29 cellular contexts compared by ENCODE assay signal in genomic region chr3:143573904-143574303, GRCh38.
"Had no signal": no experiment of that assay in that cellular context is flagged by ENCODE, and none has a peak within 500 bp of the region (broad histone marks: within the 10 kb centered on the region; RNA-seq: fewer than 3 reads in every experiment).

No MANE protein-coding gene starts in this region.

- H3K4me2 ChIP-seq: KMS-11 had no signal

- H3K4me1 Mint-ChIP-seq: activated CD4-positive, alpha-beta T cell treated with anti-CD3 and anti-CD28 coated beads, Interleukin-2, amount 10 ng/mL, durations not matched to agents 24 days and 14 days; activated naive CD8-positive, alpha-beta T cell treated with anti-CD3 and anti-CD28 coated beads for 36 hours; activated T-helper 17 cell treated with anti-CD3 and anti-CD28 coated beads, Interleukin-2, amount 50 U/mL, for 72 hours had no signal

- H3K27me3 Mint-ChIP-seq: activated CD4-positive, alpha-beta T cell treated with anti-CD3 and anti-CD28 coated beads, Interleukin-2, amount 10 ng/mL, durations not matched to agents 24 days and 14 days; activated CD8-positive, alpha-beta T cell treated with anti-CD3 and anti-CD28 coated beads for 36 hours; activated naive CD8-positive, alpha-beta T cell treated with anti-CD3 and anti-CD28 coated beads for 36 hours; activated T-helper 17 cell treated with anti-CD3 and anti-CD28 coated beads, Interleukin-2, amount 50 U/mL, for 72 hours had no signal

- H3K9me3 Mint-ChIP-seq: activated CD4-positive, alpha-beta T cell treated with anti-CD3 and anti-CD28 coated beads, Interleukin-2, amount 10 ng/mL, durations not matched to agents 24 days and 14 days; activated CD8-positive, alpha-beta T cell treated with anti-CD3 and anti-CD28 coated beads for 36 hours; activated naive CD8-positive, alpha-beta T cell treated with anti-CD3 and anti-CD28 coated beads for 36 hours; activated T-cell treated with anti-CD3 and anti-CD28 coated beads, Interleukin-2, amount 50 U/mL, for 72 hours; activated T-helper 17 cell treated with anti-CD3 and anti-CD28 coated beads, Interleukin-2, amount 50 U/mL, for 72 hours had no signal

- H3K27ac Mint-ChIP-seq: activated CD4-positive, alpha-beta T cell treated with anti-CD3 and anti-CD28 coated beads, Interleukin-2, amount 10 ng/mL, durations not matched to agents 24 days and 14 days; activated CD8-positive, alpha-beta T cell treated with anti-CD3 and anti-CD28 coated beads for 36 hours; activated naive CD8-positive, alpha-beta T cell treated with anti-CD3 and anti-CD28 coated beads for 36 hours; activated T-cell treated with anti-CD3 and anti-CD28 coated beads, Interleukin-2, amount 50 U/mL, for 72 hours; activated T-helper 17 cell treated with anti-CD3 and anti-CD28 coated beads, Interleukin-2, amount 50 U/mL, for 72 hours; T-helper 1 cell treated with Interleukin-12 subunit alpha and Interleukin-12 subunit beta and Interleukin-4 antibody, amounts not matched to agents 30 μg/mL and 1 μg/mL, for 36 hours had no signal

- ATAC-seq: activated CD8-positive, alpha-beta T cell treated with anti-CD3 and anti-CD28 coated beads for 36 hours; activated T-cell treated with anti-CD3 and anti-CD28 coated beads, Interleukin-2, amount 50 U/mL, for 72 hours; activated T-helper 17 cell treated with anti-CD3 and anti-CD28 coated beads, Interleukin-2, amount 50 U/mL, for 72 hours; Panc1 had no signal

- H3K36me3 ChIP-seq: brain microvascular endothelial cell, SJCRH30 had no signal

- H3K4me3 ChIP-seq: SJCRH30, SK-N-MC had no signal

- H3K27ac ChIP-seq: brain microvascular endothelial cell, KMS-11, SJCRH30, SK-N-MC had no signal

- H3K4me3 Mint-ChIP-seq: activated CD4-positive, alpha-beta T cell treated with anti-CD3 and anti-CD28 coated beads, Interleukin-2, amount 10 ng/mL, durations not matched to agents 24 days and 14 days; activated CD8-positive, alpha-beta T cell treated with anti-CD3 and anti-CD28 coated beads for 36 hours; activated naive CD8-positive, alpha-beta T cell treated with anti-CD3 and anti-CD28 coated beads for 36 hours; activated T-cell treated with anti-CD3 and anti-CD28 coated beads, Interleukin-2, amount 50 U/mL, for 72 hours; activated T-helper 17 cell treated with anti-CD3 and anti-CD28 coated beads, Interleukin-2, amount 50 U/mL, for 72 hours; T-helper 1 cell treated with Interleukin-12 subunit alpha and Interleukin-12 subunit beta and Interleukin-4 antibody, amounts not matched to agents 30 μg/mL and 1 μg/mL, for 36 hours had no signal

- H3K4me1 ChIP-seq: SJCRH30 had no signal

- H3K27me3 ChIP-seq: brain microvascular endothelial cell had no signal

- DNase-seq: activated CD4-positive, alpha-beta T cell treated with anti-CD3 and anti-CD28 coated beads, Interleukin-2, amount 10 ng/mL, durations not matched to agents 24 days and 14 days; activated CD4-positive, alpha-beta T cell treated with anti-CD3 and anti-CD28 coated beads, Interleukin-2, amount 50 U/mL, for 4 hours; activated CD8-positive, alpha-beta T cell treated with anti-CD3 and anti-CD28 coated beads for 36 hours; activated effector memory CD4-positive, alpha-beta T cell treated with anti-CD3 and anti-CD28 coated beads, Interleukin-2, amount 50 U/mL, for 16 hours; activated naive CD4-positive, alpha-beta T cell; activated naive CD4-positive, alpha-beta T cell treated with anti-CD3 and anti-CD28 coated beads, Interleukin-2, amount 50 U/mL, for 16 hours; activated naive CD8-positive, alpha-beta T cell treated with anti-CD3 and anti-CD28 coated beads for 36 hours; activated T-cell treated with anti-CD3 and anti-CD28 coated beads, Interleukin-2, amount 50 U/mL, for 1 hour; activated T-cell treated with anti-CD3 and anti-CD28 coated beads, Interleukin-2, amount 50 U/mL, for 72 hours; amniotic stem cell; aorta; brain microvascular endothelial cell; central memory CD4-positive, alpha-beta T cell; MM.1S; MV-4-11; NCI-H1092; NCI-H1436 treated with DMSO at 0.1 percent for 48 hours; NCI-H1694 treated with DMSO at 0.1 percent for 48 hours; NCI-H2029; NCI-H345; NCI-H524 treated with DMSO at 0.1 percent for 48 hours; SHP77; SJCRH30; T-helper 9 cell had no signal
